8 cellular contexts compared by ENCODE assay signal in genomic region chr12:57893460-57894353, GRCh38. TPM values are rescaled to one million over a fixed set of nuclear protein-coding genes. Genes with fewer than 3 reads are reported as not detected.
DNase-seq lines count a peak whose midpoint lies in the region; ATAC-seq, FAIRE-seq and TF ChIP-seq lines count a peak whose summit lies in the region.

No MANE protein-coding gene starts in this region.

- CTCF ChIA-PET in mammary epithelial cell (lab: Charles Lee; ENCODE audit: low non-redundant PET), result no interaction called here

- H3K4me1 ChIP-seq in mammary epithelial cell (ENCODE audit: insufficient read depth, low read length) (peaks cover 59% of the 10 kb centered on the region), small intestine (ENCODE audit: control insufficient read depth in 2 of 2, insufficient read depth in 1 of 2, low read depth in 1 of 2, low read length in 1 of 2) (peaks cover 0 to 23% of the 10 kb centered on the region in 2 donors)

- peak overlapping the region; percentile 7 for H3K4me2 ChIP-seq in mammary epithelial cell (ENCODE audit: insufficient read depth, low read depth, low read length)

- H3K4me1 Mint-ChIP-seq in activated CD4-positive, alpha-beta T cell treated with anti-CD3 and anti-CD28 coated beads, Interleukin-2, amount 10 ng/mL, durations not matched to agents 24 days and 14 days, result peaks cover 38% of the 10 kb centered on the region

- no peak overlapping the region for H3K9ac ChIP-seq in mammary epithelial cell (ENCODE audit: insufficient read depth, low read length)

- dilution Hi-C loops in mammary epithelial cell (cut with HindIII; ENCODE audit: low sequenced_read_pairs), result loop anchor here (5.0 kb wide), 1 partner anchor 36 kb away; no protein-coding TSS in a partner anchor

- peaks cover 7% of the 10 kb centered on the region for H3K27me3 Mint-ChIP-seq in activated CD4-positive, alpha-beta T cell treated with anti-CD3 and anti-CD28 coated beads, Interleukin-2, amount 10 ng/mL, durations not matched to agents 24 days and 14 days

- WGBS in mammary epithelial cell (ENCODE audit: low coverage, missing lambda C conversion rate), result 37% methylated on average over 9 of the region's 13 CpGs
- WGBS in small intestine, 3 donors, result 33 to 42% (median 34%) methylated on average over 13 of the region's 13 CpGs

- intact Hi-C loops in mammary epithelial cell (cut with micrococcal nuclease), result no loop called here
- intact Hi-C loops in activated CD4-positive, alpha-beta T cell treated with anti-CD3 and anti-CD28 coated beads, Interleukin-2, amount 10 ng/mL, durations not matched to agents 24 days and 14 days (cut with micrococcal nuclease), result no loop called here

- H3K9me3 Mint-ChIP-seq in activated CD4-positive, alpha-beta T cell treated with anti-CD3 and anti-CD28 coated beads, Interleukin-2, amount 10 ng/mL, durations not matched to agents 24 days and 14 days, result no peaks in the 10 kb centered on the region

- H3K27ac ChIP-seq in mammary epithelial cell (ENCODE audit: insufficient read depth, low read depth, low read length), result no peak overlapping the region
- peak overlapping the region in 1 of 2 donors; percentile 89 for H3K27ac ChIP-seq in small intestine (ENCODE audit: low read depth in 1 of 2, low read length in 1 of 2)

- no peak for TF ChIP-seq CTCF in mammary epithelial cell (conservative IDR thresholded peaks at IDR 0.05 in 1 of 2, IDR thresholded peaks at IDR 0.05 in 1 of 2; ENCODE audit: extremely low read depth in 1 of 2, insufficient read depth in 1 of 2, low read depth in 1 of 2, low read length in 2 of 2)

- no peak for FAIRE-seq in small intestine (lab: Jason Lieb, UNC)

- no peak overlapping the region for H3K4me3 Mint-ChIP-seq in activated CD4-positive, alpha-beta T cell treated with anti-CD3 and anti-CD28 coated beads, Interleukin-2, amount 10 ng/mL, durations not matched to agents 24 days and 14 days

- no peak overlapping the region for H3K27ac Mint-ChIP-seq in activated CD4-positive, alpha-beta T cell treated with anti-CD3 and anti-CD28 coated beads, Interleukin-2, amount 10 ng/mL, durations not matched to agents 24 days and 14 days

- in situ Hi-C loops in mammary epithelial cell (cut with MboI; ENCODE audit: low sequenced_read_pairs in 2 of 2), result no loop called here

- H3K79me2 ChIP-seq in mammary epithelial cell (ENCODE audit: insufficient read depth, low read length), result no peaks in the 10 kb centered on the region

- H2AFZ ChIP-seq in mammary epithelial cell (ENCODE audit: low read depth, low read length), result peak overlapping the region; percentile 79

- H4K20me1 ChIP-seq in mammary epithelial cell (ENCODE audit: insufficient read depth, low read length), result no peaks in the 10 kb centered on the region

- H3K36me3 Mint-ChIP-seq in activated CD4-positive, alpha-beta T cell treated with anti-CD3 and anti-CD28 coated beads, Interleukin-2, amount 10 ng/mL, durations not matched to agents 24 days and 14 days (ENCODE audit: low read depth), result no peaks in the 10 kb centered on the region

- no peaks in the 10 kb centered on the region for H3K36me3 ChIP-seq in mammary epithelial cell (ENCODE audit: insufficient read depth, low read length)
- H3K36me3 ChIP-seq in small intestine (ENCODE audit: control insufficient read depth in 2 of 2, insufficient read depth in 2 of 2, low read length in 2 of 2), result no peaks in the 10 kb centered on the region

- no TSS peak for BruUV-seq in mammary epithelial cell (replicated peaks; lab: Mats Ljungman, UMichigan)

- H3K27me3 ChIP-seq in mammary epithelial cell (ENCODE audit: insufficient read depth, low read length) (no peaks in the 10 kb centered on the region), small intestine (ENCODE audit: control insufficient read depth in 2 of 2, insufficient read depth in 2 of 2, low read length in 2 of 2) (no peaks in the 10 kb centered on the region)

- peak; percentile 48 for DNase-seq in DMS153 (lab: John Stamatoyannopoulos, UW)
- DNase-seq in NCI-H2081 treated with DMSO at 0.1 percent for 48 hours (lab: John Stamatoyannopoulos, UW), result peak; percentile 47
- no peak for DNase-seq in mammary epithelial cell
- peak; percentile 78 for DNase-seq in inferior parietal cortex (ENCODE audit: extremely low spot score)
- peak; percentile 62 for DNase-seq in small intestine
- DNase-seq in activated CD4-positive, alpha-beta T cell treated with anti-CD3 and anti-CD28 coated beads, Interleukin-2, amount 10 ng/mL, durations not matched to agents 24 days and 14 days, result no peak

- H3K4me3 ChIP-seq in mammary epithelial cell (replicated peaks in 1 of 3; ENCODE audit: insufficient read depth in 1 of 3, low read depth in 2 of 3, low read length in 3 of 3) (no peak overlapping the region), small intestine (ENCODE audit: low read depth in 1 of 2, low read length in 2 of 2) (no peak overlapping the region)

- ATAC-seq in HG02970 (IDR thresholded peaks at IDR 0.05; ENCODE audit: low FRiP score, unreplicated experiment), result no peak
- ATAC-seq in HG03442 (IDR thresholded peaks at IDR 0.05; ENCODE audit: unreplicated experiment), result no peak

- H3K9me3 ChIP-seq in mammary epithelial cell (replicated peaks; ENCODE audit: insufficient read depth, low read length), result no peaks in the 10 kb centered on the region
- no peaks in the 10 kb centered on the region for H3K9me3 ChIP-seq in small intestine (ENCODE audit: control insufficient read depth, low read depth)

RNA-seq across cellular contexts. Expression of gene CTDSP2, which starts 47.2 kb away (rescaled TPM):
- 10 to 100 TPM; 51.3 to 76.1 TPM for total RNA-seq in mammary epithelial cell
- 56.4 TPM for polyA plus RNA-seq in mammary epithelial cell
- 204 TPM for polyA minus RNA-seq in mammary epithelial cell
- polyA plus RNA-seq in small intestine, result 10 to 100 TPM; 35.1 to 58.1 (median 45.4) TPM
- 81.4 and 82.7 TPM in 2 replicates for total RNA-seq in activated CD4-positive, alpha-beta T cell treated with anti-CD3 and anti-CD28 coated beads, Interleukin-2, amount 10 ng/mL, durations not matched to agents 24 days and 14 days

RNA-seq across cellular contexts. Expression of gene ATP23, which starts 47.7 kb away (rescaled TPM):
- total RNA-seq in mammary epithelial cell, result 1 to 10 TPM; 5.4 to 6.8 TPM
- 9.5 TPM for polyA plus RNA-seq in mammary epithelial cell
- polyA minus RNA-seq in mammary epithelial cell, result 19.1 TPM
- polyA plus RNA-seq in small intestine, result 10 to 100 TPM in 2 of 3 donors, 1 to 10 TPM in 1; 5.4 to 15.4 (median 10.2) TPM
- 8.3 and 10.7 TPM in 2 replicates for total RNA-seq in activated CD4-positive, alpha-beta T cell treated with anti-CD3 and anti-CD28 coated beads, Interleukin-2, amount 10 ng/mL, durations not matched to agents 24 days and 14 days

Comparison
In these comparisons a context has a peak if more than half of its experiments do, and no peak if none do; other contexts are left out.
1. DNase-seq: peak in DMS153 (single experiment), NCI-H2081 treated with DMSO at 0.1 percent for 48 hours (single experiment), inferior parietal cortex (single experiment) and small intestine (single experiment); none in mammary epithelial cell (single experiment) and activated CD4-positive, alpha-beta T cell treated with anti-CD3 and anti-CD28 coated beads, Interleukin-2, amount 10 ng/mL, durations not matched to agents 24 days and 14 days (single experiment).